8 cellular contexts compared by ENCODE assay signal in genomic region chr10:127906548-127907377, GRCh38. TPM values are rescaled to one million over a fixed set of nuclear protein-coding genes. Genes with fewer than 3 reads are reported as not detected.
A peak's percentile ranks its signal among the peaks of the same experiment; 100 is the strongest.
DNase-seq lines count a peak whose midpoint lies in the region; ATAC-seq, FAIRE-seq and TF ChIP-seq lines count a peak whose summit lies in the region.

Gene PTPRE, plus strand, starts transcription at chr10:127907103. Its CDS starts 133,779 bp downstream, at chr10:128040882.

- H3K36me3 ChIP-seq in adipocyte (ENCODE audit: control insufficient read depth, insufficient read depth, low read length, severe bottlenecking) (no peaks in the 10 kb centered on the region), right atrium auricular region (no peaks in the 10 kb centered on the region)

- DNase-seq in AML-193 (lab: John Stamatoyannopoulos, UW) (peak; percentile 41 to 48), SKM-1 treated with dmso at 0.1 percent for 144 hours (lab: John Stamatoyannopoulos, UW; ENCODE audit: unreplicated experiment) (peak; percentile 59), adipocyte (ENCODE audit: low read depth) (peak; percentile 9), right atrium auricular region (ENCODE audit: low spot score) (no peak), putamen (ENCODE audit: low spot score) (peak; percentile 55), urothelium cell line (ENCODE audit: low spot score) (peak; percentile 85)

- peak within 1 kb of the TSS; percentile 91 to 92 for H3K27ac ChIP-seq in right atrium auricular region

- H3K27me3 ChIP-seq in adipocyte (replicated peaks; ENCODE audit: control insufficient read depth, insufficient read depth, low read length) (no peaks in the 10 kb centered on the region), right atrium auricular region (no peaks in the 10 kb centered on the region)

- ATAC-seq in GM19025 (IDR thresholded peaks at IDR 0.05; ENCODE audit: low read depth, unreplicated experiment), result peak; percentile 91
- peak; percentile 97 for ATAC-seq in HG03342 (IDR thresholded peaks at IDR 0.05; ENCODE audit: unreplicated experiment)

- peak within 1 kb of the TSS; percentile 55 for H3K9ac ChIP-seq in adipocyte (ENCODE audit: low read length)

- H3K4me3 ChIP-seq in adipocyte (ENCODE audit: low read length) (peak within 1 kb of the TSS; percentile 76), right atrium auricular region (peak within 1 kb of the TSS; percentile 62 to 85)

- FAIRE-seq in urothelium cell line (lab: Jason Lieb, UNC), result no peak

- H3K4me1 ChIP-seq in adipocyte (ENCODE audit: control insufficient read depth, insufficient read depth, low read length) (peaks cover 19% of the 10 kb centered on the region), right atrium auricular region (peaks cover 0 to 43% of the 10 kb centered on the region in 2 donors)

- TF ChIP-seq CTCF in right atrium auricular region (IDR thresholded peaks at IDR 0.05), result peak; percentile 89 to 96

- H3K9me3 ChIP-seq in adipocyte (ENCODE audit: control insufficient read depth, low read length), result no peaks in the 10 kb centered on the region
- no peaks in the 10 kb centered on the region for H3K9me3 ChIP-seq in right atrium auricular region

RNA-seq across cellular contexts. Expression of gene PTPRE, which starts in this region (rescaled TPM):
- 10 to 100 TPM; 11.3 to 23.5 TPM for total RNA-seq in right atrium auricular region
